In the genomic region with DNA sequence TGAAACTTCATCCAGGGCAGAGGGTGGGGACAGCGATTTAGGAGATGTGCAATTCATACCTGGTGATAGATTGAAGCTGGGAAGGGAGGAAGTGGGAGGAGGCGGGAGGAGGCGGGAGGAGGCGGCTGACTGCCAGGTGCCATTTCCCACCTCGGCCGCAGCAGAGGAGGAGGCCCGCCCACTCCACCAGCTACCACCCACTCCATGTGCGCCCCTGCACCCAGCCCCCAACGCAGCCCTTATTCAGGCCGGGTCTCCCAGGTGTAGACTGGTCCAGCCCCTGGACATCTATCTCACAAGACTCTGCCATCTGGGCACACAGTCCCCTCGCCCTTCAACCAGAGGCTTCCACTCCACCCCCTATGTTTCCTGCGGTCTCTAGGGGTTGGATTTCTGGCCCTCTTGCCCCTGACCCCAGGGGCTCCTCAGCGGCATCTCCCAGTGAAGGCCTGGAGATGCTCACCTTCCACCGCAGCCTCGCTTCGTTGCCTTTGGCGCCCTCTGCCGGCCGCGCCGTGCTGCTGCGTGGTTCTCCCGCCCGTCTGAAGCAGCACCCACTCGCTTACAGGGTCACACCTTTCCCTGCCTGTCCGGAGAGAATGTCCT, we compare ENCODE assay signal across 8 cellular contexts. TPM values are rescaled to one million over a fixed set of nuclear protein-coding genes. Genes with fewer than 3 reads are reported as not detected.
A peak's percentile ranks its signal among the peaks of the same experiment; 100 is the strongest.
DNase-seq lines count a peak whose midpoint lies in the region; ATAC-seq and TF ChIP-seq lines count a peak whose summit lies in the region.

No MANE protein-coding gene starts in this region.

- H3K9me3 ChIP-seq in right cardiac atrium (ENCODE audit: control insufficient read depth, low read length), result no peaks in the 10 kb centered on the region
- H3K9me3 ChIP-seq in sigmoid colon, result no peaks in the 10 kb centered on the region

- no peak for TF ChIP-seq EP300 in sigmoid colon (IDR thresholded peaks at IDR 0.05)

- no peaks in the 10 kb centered on the region for H3K36me3 ChIP-seq in sigmoid colon

- H3K4me1 ChIP-seq in right cardiac atrium (ENCODE audit: control insufficient read depth, insufficient read depth, low read length) (no peaks in the 10 kb centered on the region), sigmoid colon (peaks cover 0 to 10% (median 5%) of the 10 kb centered on the region in 4 donors)

- H3K4me3 ChIP-seq in NB4 (ENCODE audit: low read depth, low read length), result no peak overlapping the region
- H3K4me3 ChIP-seq in right cardiac atrium (ENCODE audit: low read length), result no peak overlapping the region
- no peak overlapping the region for H3K4me3 ChIP-seq in sigmoid colon

- DNase-seq in Caki2 (ENCODE audit: low read depth) (peak; percentile 52), NB4 (ENCODE audit: low read depth) (peak; percentile 70), T follicular helper cell (ENCODE audit: low read depth) (peak; percentile 74), right cardiac atrium (peak; percentile 49 to 86 (median 83)), sigmoid colon (no peak)
- DNase-seq in activated naive CD8-positive, alpha-beta T cell treated with anti-CD3 and anti-CD28 coated beads, Interleukin-2, amount 50 U/mL, for 16 hours (ENCODE audit: low read depth, low spot score), result peak; percentile 62

- H3K27ac ChIP-seq in right cardiac atrium (ENCODE audit: low read length) (no peak overlapping the region), sigmoid colon (no peak overlapping the region)

- ATAC-seq in GM21529 (IDR thresholded peaks at IDR 0.05; ENCODE audit: unreplicated experiment) (peak; percentile 44), right cardiac atrium (peak; percentile 84 to 89), HG02610 (IDR thresholded peaks at IDR 0.05; ENCODE audit: unreplicated experiment) (no peak)

- no peaks in the 10 kb centered on the region for H3K27me3 ChIP-seq in right cardiac atrium (ENCODE audit: control insufficient read depth, insufficient read depth)
- H3K27me3 ChIP-seq in sigmoid colon, result peaks cover 0 to 18% (median 17%) of the 10 kb centered on the region in 3 donors

- in situ Hi-C loops in Caki2 (cut with HindIII; ENCODE audit: low pct_unique_long_range_greater_than_20kb, low sequenced_read_pairs), result no loop called here

- TF ChIP-seq CTCF in NB4 (IDR thresholded peaks at IDR 0.05; ENCODE audit: low read depth, low read length) (peak; percentile 94), sigmoid colon (IDR thresholded peaks at IDR 0.05) (peak in 3 of 4 experiments; percentile 41 to 86 (median 53))

- WGBS in right cardiac atrium, result 13% methylated on average over 26 of the region's 26 CpGs
- 4 to 9% methylated on average over 26 of the region's 26 CpGs for WGBS in sigmoid colon, 2 donors

- intact Hi-C loops in right cardiac atrium (cut with DNase I) (loop anchor here in 2 of 4 donors (5.0 kb wide), 1 partner anchor 246 kb away; no protein-coding TSS in a partner anchor), sigmoid colon (cut with DNase I) (loop anchor here (5.0 kb wide), 1 partner anchor 246 kb away; no protein-coding TSS in a partner anchor)

- TF ChIP-seq POLR2A in NB4 (IDR thresholded peaks at IDR 0.05; ENCODE audit: extremely low read depth, insufficient read length) (no peak), sigmoid colon (IDR thresholded peaks at IDR 0.05) (no peak)

RNA-seq across cellular contexts. Expression of a gene that starts 32.6 kb away (rescaled TPM):
- total RNA-seq in Caki2 (2014; rRNA removed; shearing (Covaris generic); ENCODE audit: low replicate concordance), result 40.9 and 41.6 TPM in 2 replicates
- under 1 TPM; 0.62 to 0.95 (median 0.78) TPM for total RNA-seq in right cardiac atrium
- polyA plus RNA-seq in right cardiac atrium, result 0.63 TPM
- 100 to 1,000 TPM in 1 of 4 donors, 10 to 100 TPM in 3; 14.3 to 291 (median 57.8) TPM for total RNA-seq in sigmoid colon
- 10 to 100 TPM in 1 of 3 donors, 1 to 10 TPM in 2; 1.2 to 14.9 (median 4.9) TPM for polyA plus RNA-seq in sigmoid colon

Comparison
In these comparisons a context has a peak if more than half of its experiments do, and no peak if none do; other contexts are left out.
1. RNA of a gene that starts 32.6 kb away (total RNA-seq): 14.3 to 291 TPM in sigmoid colon and 40.9 to 41.6 TPM in Caki2; 0.62 to 0.95 TPM in right cardiac atrium; every median in the first group is over 4 times any median in the second.